In the genomic region with DNA sequence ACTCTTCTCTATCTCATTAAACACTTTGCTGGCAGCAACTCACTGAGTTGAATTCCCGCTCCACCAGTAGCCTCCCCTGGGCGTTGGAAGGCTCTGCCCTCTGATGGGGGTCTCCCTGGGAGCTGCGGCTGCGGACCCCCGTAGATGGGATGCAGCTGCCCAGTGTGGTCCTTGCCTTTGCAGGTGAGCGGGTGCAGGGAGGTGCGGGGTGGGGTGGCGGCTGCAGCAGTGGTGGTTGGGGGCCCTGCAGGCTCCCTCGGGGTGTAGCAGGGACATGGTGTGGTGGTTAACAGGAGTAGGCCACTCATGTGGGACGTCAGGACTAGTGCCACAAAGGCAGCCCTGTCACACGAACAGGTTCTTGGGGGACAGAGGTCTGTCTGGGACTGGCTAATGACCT, we compare ENCODE assay signal across 17 cellular contexts. TPM values are rescaled to one million over a fixed set of nuclear protein-coding genes. Genes with fewer than 3 reads are reported as not detected.
A peak's percentile ranks its signal among the peaks of the same experiment; 100 is the strongest.
DNase-seq lines count a peak whose midpoint lies in the region; ATAC-seq and TF ChIP-seq lines count a peak whose summit lies in the region.
"Had no signal": no experiment of that assay in that cellular context is flagged by ENCODE, and none has a peak within 500 bp of the region (broad histone marks: within the 10 kb centered on the region; RNA-seq: fewer than 3 reads in every experiment).

No MANE protein-coding gene starts in this region.

- WGBS in heart left ventricle, 4 donors, result 92 to 97% (median 94%) methylated on average over 10 to 11 of the region's 11 CpGs

- no peak for DNase-seq in CD4-positive, alpha-beta T cell
- no peak for DNase-seq in activated CD8-positive, alpha-beta T cell treated with anti-CD3 and anti-CD28 coated beads, Interleukin-2, amount 10 ng/mL, durations not matched to agents 7 days and 5 days
- DNase-seq in naive B cell (no peak), heart left ventricle (no peak), GM23338 (ENCODE audit: low spot score) (no peak)
- DNase-seq: amygdala; effector CD8-positive, alpha-beta T cell; GDM1; left ventricle myocardium superior; NCI-H1105; NCI-H524 treated with DMSO at 0.1 percent for 48 hours; nucleus accumbens had no signal

- H3K36me3 ChIP-seq in BLaER1, result peaks cover 41% of the 10 kb centered on the region
- H3K36me3 ChIP-seq in heart left ventricle, result peaks cover 0 to 2% (median 0%) of the 10 kb centered on the region in 9 donors
- H3K36me3 ChIP-seq in GM23338 (ENCODE audit: insufficient read depth), result no peaks in the 10 kb centered on the region
- H3K36me3 ChIP-seq: right atrium auricular region had no signal

- H2AFZ ChIP-seq in GM23338, result no peak overlapping the region

- H3K27me3 ChIP-seq in BLaER1 (no peaks in the 10 kb centered on the region), heart left ventricle (no peaks in the 10 kb centered on the region), GM23338 (ENCODE audit: insufficient read depth) (no peaks in the 10 kb centered on the region)
- no peaks in the 10 kb centered on the region for H3K27me3 ChIP-seq in CD4-positive, alpha-beta T cell (ENCODE audit: control insufficient read depth, insufficient read depth, low read length)
- H3K27me3 ChIP-seq: right atrium auricular region had no signal

- peaks cover 80% of the 10 kb centered on the region for H3K79me2 ChIP-seq in GM23338 (replicated peaks; ENCODE audit: insufficient read depth)

- peak overlapping the region; percentile 10 for H3K27ac Mint-ChIP-seq in CD4-positive, alpha-beta T cell
- H3K27ac Mint-ChIP-seq in activated CD8-positive, alpha-beta T cell treated with anti-CD3 and anti-CD28 coated beads, Interleukin-2, amount 10 ng/mL, durations not matched to agents 7 days and 5 days, result peak overlapping the region; percentile 47
- peak overlapping the region in 5 of 6 donors; percentile 26 to 92 (median 74) for H3K27ac Mint-ChIP-seq in naive B cell
- H3K27ac Mint-ChIP-seq in GM23338, result no peak overlapping the region

- peak overlapping the region; percentile 47; the same call in 1 of the 2 replicates for H3K9ac ChIP-seq in BLaER1

- no peak overlapping the region for H3K4me3 Mint-ChIP-seq in CD4-positive, alpha-beta T cell
- no peak overlapping the region for H3K4me3 Mint-ChIP-seq in activated CD8-positive, alpha-beta T cell treated with anti-CD3 and anti-CD28 coated beads, Interleukin-2, amount 10 ng/mL, durations not matched to agents 7 days and 5 days
- H3K4me3 Mint-ChIP-seq in naive B cell (peak overlapping the region in 3 of 8 donors; percentile 8 to 82 (median 53)), GM23338 (no peak overlapping the region)

- H3K9me3 ChIP-seq in BLaER1, result no peaks in the 10 kb centered on the region
- no peaks in the 10 kb centered on the region for H3K9me3 ChIP-seq in CD4-positive, alpha-beta T cell (ENCODE audit: control insufficient read depth, low read length)
- no peaks in the 10 kb centered on the region for H3K9me3 ChIP-seq in heart left ventricle
- H3K9me3 ChIP-seq: mucosa of descending colon, right atrium auricular region had no signal

- 0 out of 2 replicates have a peak, but pooled peaks cover 3% of the 10 kb centered on the region for H3F3A ChIP-seq in GM23338 (replicated peaks; ENCODE audit: low read depth)

- H4K20me1 ChIP-seq in BLaER1 (peaks cover 70% of the 10 kb centered on the region), GM23338 (replicated peaks; ENCODE audit: insufficient read depth) (peaks cover 2% of the 10 kb centered on the region; the same call in 1 of the 2 replicates)

- TF ChIP-seq CTCF in CD4-positive, alpha-beta T cell (IDR thresholded peaks at IDR 0.05), result no peak
- TF ChIP-seq CTCF in heart left ventricle (IDR thresholded peaks at IDR 0.05) (no peak), GM23338 (conservative IDR thresholded peaks at IDR 0.05; ENCODE audit: low read depth in 2 of 2) (no peak)

- no peak for TF ChIP-seq POLR2A in heart left ventricle (IDR thresholded peaks at IDR 0.05)

- H3K27ac ChIP-seq in BLaER1, result peak overlapping the region; percentile 77
- H3K27ac ChIP-seq in CD4-positive, alpha-beta T cell (ENCODE audit: low read depth, low read length), result no peak overlapping the region
- no peak overlapping the region for H3K27ac ChIP-seq in heart left ventricle
- H3K27ac ChIP-seq in GM23338 (ENCODE audit: low read depth), result no peak overlapping the region
- H3K27ac ChIP-seq: right atrium auricular region had no signal

- peaks cover 75% of the 10 kb centered on the region for H3K4me1 Mint-ChIP-seq in CD4-positive, alpha-beta T cell (ENCODE audit: low read depth)
- H3K4me1 Mint-ChIP-seq in activated CD8-positive, alpha-beta T cell treated with anti-CD3 and anti-CD28 coated beads, Interleukin-2, amount 10 ng/mL, durations not matched to agents 7 days and 5 days (ENCODE audit: low read depth), result peaks cover 80% of the 10 kb centered on the region
- H3K4me1 Mint-ChIP-seq in naive B cell, result peaks cover 58 to 90% (median 88%) of the 10 kb centered on the region in 3 donors
- H3K4me1 Mint-ChIP-seq in GM23338, result peaks cover 75% of the 10 kb centered on the region

- H3K4me3 ChIP-seq in BLaER1 (0 out of 2 replicates have a peak overlapping the region, but pooled peaks have one; percentile 15), heart left ventricle (no peak overlapping the region), GM23338 (no peak overlapping the region)
- H3K4me3 ChIP-seq: mucosa of descending colon, right atrium auricular region had no signal

- no peak for ATAC-seq in CD4-positive, alpha-beta T cell (ENCODE audit: poor library complexity)
- ATAC-seq in activated CD8-positive, alpha-beta T cell treated with anti-CD3 and anti-CD28 coated beads, Interleukin-2, amount 10 ng/mL, durations not matched to agents 7 days and 5 days, result no peak
- no peak for ATAC-seq in naive B cell (ENCODE audit: low read depth in 2 of 2)
- ATAC-seq in heart left ventricle, result no peak
- ATAC-seq in GM23338, result no peak
- ATAC-seq in GM21381 (IDR thresholded peaks at IDR 0.05; ENCODE audit: unreplicated experiment), result no peak
- ATAC-seq: left ventricle myocardium superior had no signal

- no peaks in the 10 kb centered on the region for H3K9me3 Mint-ChIP-seq in CD4-positive, alpha-beta T cell
- no peaks in the 10 kb centered on the region for H3K9me3 Mint-ChIP-seq in activated CD8-positive, alpha-beta T cell treated with anti-CD3 and anti-CD28 coated beads, Interleukin-2, amount 10 ng/mL, durations not matched to agents 7 days and 5 days (ENCODE audit: insufficient read depth)
- H3K9me3 Mint-ChIP-seq in naive B cell (peaks cover 0 to 1% (median 0%) of the 10 kb centered on the region in 7 donors), GM23338 (no peaks in the 10 kb centered on the region)
- H3K9me3 Mint-ChIP-seq: T-cell had no signal

- POLR2A ChIA-PET in CD4-positive, alpha-beta T cell (lab: Charles Lee), result no interaction called here
- POLR2A ChIA-PET in activated CD8-positive, alpha-beta T cell treated with anti-CD3 and anti-CD28 coated beads, Interleukin-2, amount 10 ng/mL, durations not matched to agents 7 days and 5 days (lab: Charles Lee), result interaction anchor here (0.6 to 1.5 kb wide), 3 partner anchors 13 to 51 kb away, joined by 3 to 5 read pairs (median 4); no protein-coding TSS in a partner anchor

- H3K4me1 ChIP-seq in BLaER1, result peaks cover 92% of the 10 kb centered on the region
- peaks cover 4 to 68% (median 38%) of the 10 kb centered on the region in 12 donors for H3K4me1 ChIP-seq in heart left ventricle
- H3K4me1 ChIP-seq in GM23338 (ENCODE audit: insufficient read depth), result peaks cover 46% of the 10 kb centered on the region

- peaks cover 11% of the 10 kb centered on the region for H3K36me3 Mint-ChIP-seq in CD4-positive, alpha-beta T cell (ENCODE audit: low read depth)
- H3K36me3 Mint-ChIP-seq in activated CD8-positive, alpha-beta T cell treated with anti-CD3 and anti-CD28 coated beads, Interleukin-2, amount 10 ng/mL, durations not matched to agents 7 days and 5 days (ENCODE audit: low read depth), result peaks cover 8% of the 10 kb centered on the region
- peaks cover under 1% of the 10 kb centered on the region in 2 donors for H3K36me3 Mint-ChIP-seq in naive B cell
- peaks cover under 1% of the 10 kb centered on the region; the same call in 1 of the 3 replicates for H3K36me3 Mint-ChIP-seq in GM23338 (ENCODE audit: low read depth)

- no peaks in the 10 kb centered on the region for H3K9me2 ChIP-seq in GM23338 (ENCODE audit: insufficient read depth)

- CTCF ChIA-PET in CD4-positive, alpha-beta T cell (lab: Charles Lee), result interaction anchor here (0.5 to 1.3 kb wide), 2 partner anchors 260 to 360 kb away, joined by 3 read pairs; no protein-coding TSS in a partner anchor
- CTCF ChIA-PET in activated CD8-positive, alpha-beta T cell treated with anti-CD3 and anti-CD28 coated beads, Interleukin-2, amount 10 ng/mL, durations not matched to agents 7 days and 5 days (lab: Charles Lee), result interaction anchor here (0.8 to 1.6 kb wide), 6 partner anchors 12 to 448 kb away, joined by 3 to 16 read pairs (median 4); no protein-coding TSS in a partner anchor

- H3K4me2 ChIP-seq in BLaER1, result peak overlapping the region; percentile 91
- no peak overlapping the region for H3K4me2 ChIP-seq in GM23338

- intact Hi-C loops in CD4-positive, alpha-beta T cell (cut with DNase I, micrococcal nuclease), result loop anchor here in 1 of 2 experiments (5.0 kb wide), 1 partner anchor 447 kb away; no protein-coding TSS in a partner anchor
- intact Hi-C loops in heart left ventricle (cut with DNase I), result no loop called here

- no peaks in the 10 kb centered on the region for H3K27me3 Mint-ChIP-seq in CD4-positive, alpha-beta T cell
- H3K27me3 Mint-ChIP-seq in activated CD8-positive, alpha-beta T cell treated with anti-CD3 and anti-CD28 coated beads, Interleukin-2, amount 10 ng/mL, durations not matched to agents 7 days and 5 days (ENCODE audit: low read depth), result no peaks in the 10 kb centered on the region
- no peaks in the 10 kb centered on the region for H3K27me3 Mint-ChIP-seq in naive B cell
- H3K27me3 Mint-ChIP-seq in GM23338 (ENCODE audit: insufficient read depth, low read depth, poor library complexity), result peaks cover 15% of the 10 kb centered on the region
- H3K27me3 Mint-ChIP-seq: T-cell had no signal

RNA-seq across cellular contexts. Expression of a gene that starts 42.0 kb away (rescaled TPM):
- 10 to 100 TPM; 11.0 to 11.4 TPM for total RNA-seq in CD4-positive, alpha-beta T cell
- total RNA-seq in activated CD8-positive, alpha-beta T cell treated with anti-CD3 and anti-CD28 coated beads, Interleukin-2, amount 10 ng/mL, durations not matched to agents 7 days and 5 days, result 10 to 100 TPM; 20.7 to 21.2 TPM
- 10 to 100 TPM; 15.1 to 22.4 (median 17.5) TPM for polyA plus RNA-seq in naive B cell (ENCODE audit: low read depth in 6 of 6)
- total RNA-seq in heart left ventricle, result 10 to 100 TPM; 21.0 to 44.9 (median 31.6) TPM
- polyA plus RNA-seq in heart left ventricle, result 10 to 100 TPM; 10.1 to 44.8 TPM
- 37.2 and 48.3 TPM in 2 replicates for total RNA-seq in GM23338 (2014; rRNA removed; shearing (Covaris generic))
- polyA plus RNA-seq in GM23338 (2016; fragmentation: Nextera tagmentation; extraction: Ambion mirVana), result 17.8 and 19.2 TPM in 2 replicates
